In the genomic region with DNA sequence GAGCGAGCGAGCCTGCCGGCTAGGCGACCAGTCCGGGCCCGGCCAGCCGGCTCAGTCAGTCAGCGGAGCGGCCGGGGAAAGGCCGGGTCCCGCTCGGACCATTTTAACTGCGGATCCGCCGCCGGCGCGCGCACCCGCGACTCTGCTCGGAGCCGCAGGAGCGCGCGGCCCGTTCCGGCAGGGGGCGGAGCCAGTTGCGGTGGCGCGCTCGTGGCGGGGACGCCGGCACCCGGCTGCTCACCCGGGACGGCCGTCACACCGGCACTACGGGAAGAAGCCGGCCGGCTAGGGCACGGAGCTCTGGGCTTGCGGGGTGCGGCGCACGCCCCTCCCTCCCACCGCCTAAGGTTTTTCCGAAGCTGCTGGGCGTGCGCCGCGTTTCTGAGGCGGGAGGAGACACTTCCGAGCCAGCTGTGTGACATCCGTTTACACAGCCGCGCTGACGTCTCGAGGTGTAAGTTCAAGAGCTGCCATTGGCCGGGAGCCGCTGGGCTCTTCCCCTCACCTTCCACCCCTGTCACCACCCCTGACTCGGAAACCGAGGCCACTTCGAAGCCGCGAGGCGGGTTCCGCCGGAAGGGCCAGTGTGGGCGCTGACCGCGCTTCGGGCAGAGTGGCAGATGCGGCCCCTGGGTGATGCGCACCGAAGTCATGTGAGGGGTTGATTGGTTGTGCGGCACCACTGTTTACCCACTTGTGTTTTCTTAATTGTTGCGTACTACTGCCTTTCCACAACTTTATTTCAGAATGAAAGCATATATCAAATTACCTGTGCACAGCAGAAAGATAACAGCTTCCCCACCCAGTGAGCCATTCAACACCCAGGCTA, we compare ENCODE assay signal across 1 cellular context.
A peak's percentile ranks its signal among the peaks of the same experiment; 100 is the strongest.
TF ChIP-seq lines count a peak whose summit lies in the region.

A gene (minus strand): TSS at position 144 of the 829 bp plus-strand sequence.

TF ChIP-seq in HEK293, 187 proteins besides CTCF, POLR2A, EP300 and RAD21 (continued from another document):
- TF ChIP-seq, protein P1, sequence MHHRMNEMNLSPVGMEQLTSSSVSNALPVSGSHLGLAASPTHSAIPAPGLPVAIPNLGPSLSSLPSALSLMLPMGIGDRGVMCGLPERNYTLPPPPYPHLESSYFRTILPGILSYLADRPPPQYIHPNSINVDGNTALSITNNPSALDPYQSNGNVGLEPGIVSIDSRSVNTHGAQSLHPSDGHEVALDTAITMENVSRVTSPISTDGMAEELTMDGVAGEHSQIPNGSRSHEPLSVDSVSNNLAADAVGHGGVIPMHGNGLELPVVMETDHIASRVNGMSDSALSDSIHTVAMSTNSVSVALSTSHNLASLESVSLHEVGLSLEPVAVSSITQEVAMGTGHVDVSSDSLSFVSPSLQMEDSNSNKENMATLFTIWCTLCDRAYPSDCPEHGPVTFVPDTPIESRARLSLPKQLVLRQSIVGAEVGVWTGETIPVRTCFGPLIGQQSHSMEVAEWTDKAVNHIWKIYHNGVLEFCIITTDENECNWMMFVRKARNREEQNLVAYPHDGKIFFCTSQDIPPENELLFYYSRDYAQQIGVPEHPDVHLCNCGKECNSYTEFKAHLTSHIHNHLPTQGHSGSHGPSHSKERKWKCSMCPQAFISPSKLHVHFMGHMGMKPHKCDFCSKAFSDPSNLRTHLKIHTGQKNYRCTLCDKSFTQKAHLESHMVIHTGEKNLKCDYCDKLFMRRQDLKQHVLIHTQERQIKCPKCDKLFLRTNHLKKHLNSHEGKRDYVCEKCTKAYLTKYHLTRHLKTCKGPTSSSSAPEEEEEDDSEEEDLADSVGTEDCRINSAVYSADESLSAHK (tag by site-specific recombination; IDR thresholded peaks at IDR 0.05): 0 out of 2 replicates have a peak, but pooled peaks have one; percentile 23
- no peak for TF ChIP-seq ZNF473 (tag by site-specific recombination; IDR thresholded peaks at IDR 0.05)
- TF ChIP-seq, protein P2, sequence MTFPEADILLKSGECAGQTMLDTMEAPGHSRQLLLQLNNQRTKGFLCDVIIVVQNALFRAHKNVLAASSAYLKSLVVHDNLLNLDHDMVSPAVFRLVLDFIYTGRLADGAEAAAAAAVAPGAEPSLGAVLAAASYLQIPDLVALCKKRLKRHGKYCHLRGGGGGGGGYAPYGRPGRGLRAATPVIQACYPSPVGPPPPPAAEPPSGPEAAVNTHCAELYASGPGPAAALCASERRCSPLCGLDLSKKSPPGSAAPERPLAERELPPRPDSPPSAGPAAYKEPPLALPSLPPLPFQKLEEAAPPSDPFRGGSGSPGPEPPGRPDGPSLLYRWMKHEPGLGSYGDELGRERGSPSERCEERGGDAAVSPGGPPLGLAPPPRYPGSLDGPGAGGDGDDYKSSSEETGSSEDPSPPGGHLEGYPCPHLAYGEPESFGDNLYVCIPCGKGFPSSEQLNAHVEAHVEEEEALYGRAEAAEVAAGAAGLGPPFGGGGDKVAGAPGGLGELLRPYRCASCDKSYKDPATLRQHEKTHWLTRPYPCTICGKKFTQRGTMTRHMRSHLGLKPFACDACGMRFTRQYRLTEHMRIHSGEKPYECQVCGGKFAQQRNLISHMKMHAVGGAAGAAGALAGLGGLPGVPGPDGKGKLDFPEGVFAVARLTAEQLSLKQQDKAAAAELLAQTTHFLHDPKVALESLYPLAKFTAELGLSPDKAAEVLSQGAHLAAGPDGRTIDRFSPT (tag by site-specific recombination; IDR thresholded peaks at IDR 0.05): peak; percentile 97
- TF ChIP-seq, protein P3, sequence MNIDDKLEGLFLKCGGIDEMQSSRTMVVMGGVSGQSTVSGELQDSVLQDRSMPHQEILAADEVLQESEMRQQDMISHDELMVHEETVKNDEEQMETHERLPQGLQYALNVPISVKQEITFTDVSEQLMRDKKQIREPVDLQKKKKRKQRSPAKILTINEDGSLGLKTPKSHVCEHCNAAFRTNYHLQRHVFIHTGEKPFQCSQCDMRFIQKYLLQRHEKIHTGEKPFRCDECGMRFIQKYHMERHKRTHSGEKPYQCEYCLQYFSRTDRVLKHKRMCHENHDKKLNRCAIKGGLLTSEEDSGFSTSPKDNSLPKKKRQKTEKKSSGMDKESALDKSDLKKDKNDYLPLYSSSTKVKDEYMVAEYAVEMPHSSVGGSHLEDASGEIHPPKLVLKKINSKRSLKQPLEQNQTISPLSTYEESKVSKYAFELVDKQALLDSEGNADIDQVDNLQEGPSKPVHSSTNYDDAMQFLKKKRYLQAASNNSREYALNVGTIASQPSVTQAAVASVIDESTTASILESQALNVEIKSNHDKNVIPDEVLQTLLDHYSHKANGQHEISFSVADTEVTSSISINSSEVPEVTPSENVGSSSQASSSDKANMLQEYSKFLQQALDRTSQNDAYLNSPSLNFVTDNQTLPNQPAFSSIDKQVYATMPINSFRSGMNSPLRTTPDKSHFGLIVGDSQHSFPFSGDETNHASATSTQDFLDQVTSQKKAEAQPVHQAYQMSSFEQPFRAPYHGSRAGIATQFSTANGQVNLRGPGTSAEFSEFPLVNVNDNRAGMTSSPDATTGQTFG (tag by site-specific recombination; IDR thresholded peaks at IDR 0.05; ENCODE audit: borderline replicate concordance): no peak
- TF ChIP-seq ZFHX2 (tag by site-specific recombination; conservative IDR thresholded peaks at IDR 0.05): peak; percentile 52
- TF ChIP-seq, protein P4, sequence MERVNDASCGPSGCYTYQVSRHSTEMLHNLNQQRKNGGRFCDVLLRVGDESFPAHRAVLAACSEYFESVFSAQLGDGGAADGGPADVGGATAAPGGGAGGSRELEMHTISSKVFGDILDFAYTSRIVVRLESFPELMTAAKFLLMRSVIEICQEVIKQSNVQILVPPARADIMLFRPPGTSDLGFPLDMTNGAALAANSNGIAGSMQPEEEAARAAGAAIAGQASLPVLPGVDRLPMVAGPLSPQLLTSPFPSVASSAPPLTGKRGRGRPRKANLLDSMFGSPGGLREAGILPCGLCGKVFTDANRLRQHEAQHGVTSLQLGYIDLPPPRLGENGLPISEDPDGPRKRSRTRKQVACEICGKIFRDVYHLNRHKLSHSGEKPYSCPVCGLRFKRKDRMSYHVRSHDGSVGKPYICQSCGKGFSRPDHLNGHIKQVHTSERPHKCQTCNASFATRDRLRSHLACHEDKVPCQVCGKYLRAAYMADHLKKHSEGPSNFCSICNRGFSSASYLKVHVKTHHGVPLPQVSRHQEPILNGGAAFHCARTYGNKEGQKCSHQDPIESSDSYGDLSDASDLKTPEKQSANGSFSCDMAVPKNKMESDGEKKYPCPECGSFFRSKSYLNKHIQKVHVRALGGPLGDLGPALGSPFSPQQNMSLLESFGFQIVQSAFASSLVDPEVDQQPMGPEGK (tag by site-specific recombination; IDR thresholded peaks at IDR 0.05): peak; percentile 25
- no peak for TF ChIP-seq ZNF768 (tag by site-specific recombination; IDR thresholded peaks at IDR 0.05)
- no peak for TF ChIP-seq ZBTB1 (tag by site-specific recombination; IDR thresholded peaks at IDR 0.05)
- TF ChIP-seq TRIM28 (IDR thresholded peaks at IDR 0.05; ENCODE audit: borderline replicate concordance, low read length): peak; percentile 85
- TF ChIP-seq ZNF311 (tag by site-specific recombination; IDR thresholded peaks at IDR 0.05; ENCODE audit: borderline replicate concordance): no peak
TF ChIP-seq in HEK293: peak in this region for 58.
